In the genomic region with DNA sequence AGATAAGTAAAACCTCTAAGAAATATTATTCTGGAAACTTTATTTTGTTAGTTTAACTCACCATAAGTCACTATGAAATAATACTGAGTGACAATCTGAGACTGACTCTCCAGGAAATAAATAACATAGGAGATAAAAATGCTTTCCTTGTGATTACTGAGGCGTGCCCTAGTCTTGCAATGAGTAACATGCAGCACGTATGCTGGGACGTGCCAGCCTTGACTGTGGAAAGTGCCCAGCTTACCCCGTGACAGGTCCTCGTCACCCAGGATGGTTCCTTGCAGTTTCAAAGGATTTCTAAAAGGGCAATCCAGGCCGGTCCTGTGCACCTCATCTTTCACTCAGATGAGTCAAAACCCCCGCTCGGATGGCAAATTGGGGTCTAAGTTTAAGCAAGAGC, we compare ENCODE assay signal across 25 cellular contexts.
"Had no signal": no experiment of that assay in that cellular context is flagged by ENCODE, and none has a peak within 500 bp of the region (broad histone marks: within the 10 kb centered on the region; RNA-seq: fewer than 3 reads in every experiment).

No MANE protein-coding gene starts in this region.

- H3K9me3 Mint-ChIP-seq: neural crest cell had no signal

- ATAC-seq: gastrocnemius medialis; left cardiac atrium; left ventricle myocardium superior; lower lobe of right lung; natural killer cell treated with Interleukin-12 subunit alpha and Interleukin-12 subunit beta and Interleukin-15 and Interleukin-18, amount 100 ng/mL, for 72 hours; pancreas; right lobe of liver; stimulated activated naive CD8-positive, alpha-beta T cell treated with anti-CD3 and anti-CD28 coated beads, Interleukin-15, amount 100 ng/mL, for 72 hours; upper lobe of right lung had no signal

- H3K4me3 ChIP-seq: coronary artery, gastrocnemius medialis, lower lobe of right lung, pancreas, right lobe of liver, smooth muscle cell, suprapubic skin, transverse colon, upper lobe of right lung, vagina had no signal

- H3K27me3 ChIP-seq: gastrocnemius medialis, neutrophil, pancreas, right lobe of liver, suprapubic skin, transverse colon, upper lobe of right lung, vagina had no signal

- DNase-seq: dermis blood vessel endothelial cell; effector memory CD4-positive, alpha-beta T cell; foreskin fibroblast; gastrocnemius medialis; head of caudate nucleus; left cardiac atrium; left ventricle myocardium superior; lower lobe of right lung; pancreas; right lobe of liver; stimulated activated CD4-positive, alpha-beta T cell treated with anti-CD3 and anti-CD28 coated beads, Interleukin-12 subunit alpha, Interleukin-12 subunit beta, amount 100 ng/mL, for 4 hours; stimulated activated CD4-positive, alpha-beta T cell treated with anti-CD3 and anti-CD28 coated beads, Interleukin-1b, Interleukin-23, amount 100 ng/mL, for 48 hours; stimulated activated CD4-positive, alpha-beta T cell treated with anti-CD3 and anti-CD28 coated beads, Interleukin-4, amount 100 ng/mL, for 1 hour; stimulated activated CD8-positive, alpha-beta memory T cell treated with anti-CD3 and anti-CD28 coated beads, Interleukin-4, amount 100 ng/mL, for 48 hours; stimulated activated naive CD4-positive, alpha-beta T cell; stimulated activated naive CD8-positive, alpha-beta T cell treated with anti-CD3 and anti-CD28 coated beads, Interleukin-15, amount 100 ng/mL, for 72 hours; transverse colon; upper lobe of right lung had no signal

- H3K4me3 Mint-ChIP-seq: natural killer cell treated with Interleukin-12 subunit alpha and Interleukin-12 subunit beta and Interleukin-15 and Interleukin-18, amount 100 ng/mL, for 72 hours; neural crest cell; stimulated activated naive CD8-positive, alpha-beta T cell treated with anti-CD3 and anti-CD28 coated beads, Interleukin-15, amount 100 ng/mL, for 72 hours had no signal

- H3K36me3 Mint-ChIP-seq: natural killer cell treated with Interleukin-12 subunit alpha and Interleukin-12 subunit beta and Interleukin-15 and Interleukin-18, amount 100 ng/mL, for 72 hours had no signal

- H3K27me3 Mint-ChIP-seq: natural killer cell treated with Interleukin-12 subunit alpha and Interleukin-12 subunit beta and Interleukin-15 and Interleukin-18, amount 100 ng/mL, for 72 hours; stimulated activated naive CD8-positive, alpha-beta T cell treated with anti-CD3 and anti-CD28 coated beads, Interleukin-15, amount 100 ng/mL, for 72 hours had no signal

- H3K36me3 ChIP-seq: gastrocnemius medialis, lower lobe of right lung, neutrophil, pancreas, right lobe of liver, suprapubic skin, transverse colon, upper lobe of right lung, vagina had no signal

- H3K4me1 Mint-ChIP-seq: stimulated activated naive CD8-positive, alpha-beta T cell treated with anti-CD3 and anti-CD28 coated beads, Interleukin-15, amount 100 ng/mL, for 72 hours had no signal

- H3K27ac Mint-ChIP-seq: natural killer cell treated with Interleukin-12 subunit alpha and Interleukin-12 subunit beta and Interleukin-15 and Interleukin-18, amount 100 ng/mL, for 72 hours; stimulated activated naive CD8-positive, alpha-beta T cell treated with anti-CD3 and anti-CD28 coated beads, Interleukin-15, amount 100 ng/mL, for 72 hours had no signal
